Comparison of ENCODE assay signal across 8 cellular contexts in genomic region chr9:36745977-36746376, GRCh38.
"Had no signal": no experiment of that assay in that cellular context is flagged by ENCODE, and none has a peak within 500 bp of the region (broad histone marks: within the 10 kb centered on the region; RNA-seq: fewer than 3 reads in every experiment).

No MANE protein-coding gene starts in this region.

- H2AFZ ChIP-seq: GM23248, GM23338 had no signal

- H3K27ac Mint-ChIP-seq: GM23338, HFFc6 had no signal

- H3K4me1 ChIP-seq: HAP-1 had no signal

- H3K4me2 ChIP-seq: GM23338 had no signal

- H3K27ac ChIP-seq: GM23248 had no signal

- H3K4me3 Mint-ChIP-seq: GM23338, H9, HFFc6 had no signal

- H3K4me3 ChIP-seq: GM23248, GM23338, HAP-1 had no signal

- H3K9me3 Mint-ChIP-seq: GM23338, H9, HFFc6 had no signal

- H3K36me3 ChIP-seq: HAP-1 had no signal

- DNase-seq: GM23248, GOT3, H7, H9, HCEC 1CT, HFFc6 had no signal

- H3K9me3 ChIP-seq: HAP-1 had no signal
